9 cellular contexts compared by ENCODE assay signal in the genomic region with DNA sequence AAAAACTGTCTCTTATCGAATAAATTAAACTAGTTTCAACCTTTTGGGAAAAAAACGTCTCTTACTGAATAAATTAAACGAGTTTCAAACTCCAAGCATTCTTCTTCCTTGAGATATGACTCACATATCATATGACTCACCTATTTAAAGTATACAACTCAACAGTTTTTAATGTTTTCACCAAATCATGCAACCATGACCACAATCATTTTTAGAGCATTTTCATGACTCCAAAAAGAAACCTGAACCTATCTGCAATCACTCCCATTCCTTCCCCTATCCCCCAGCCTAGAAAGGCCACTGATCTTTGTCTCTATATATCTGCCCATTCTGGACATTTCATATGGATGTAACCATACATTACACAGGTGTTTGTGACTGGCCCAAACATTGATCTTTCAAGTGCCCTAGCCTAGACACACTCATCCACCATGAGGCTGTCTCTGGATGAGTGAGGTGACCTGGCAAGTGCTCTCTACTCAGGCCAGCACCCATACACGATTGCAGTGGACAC.
DNase-seq lines count a peak whose midpoint lies in the region; ATAC-seq, FAIRE-seq and TF ChIP-seq lines count a peak whose summit lies in the region.
"Had no signal": no experiment of that assay in that cellular context is flagged by ENCODE, and none has a peak within 500 bp of the region (broad histone marks: within the 10 kb centered on the region; RNA-seq: fewer than 3 reads in every experiment).

No MANE protein-coding gene starts in this region.

- H3K4me3 ChIP-seq in Loucy (ENCODE audit: low read length, poor library complexity, severe bottlenecking) (peak overlapping the region; percentile 30), mammary epithelial cell (replicated peaks in 1 of 3; ENCODE audit: insufficient read depth in 1 of 3, low read depth in 2 of 3, low read length in 3 of 3) (no peak overlapping the region), gastroesophageal sphincter (no peak overlapping the region)

- H3K36me3 ChIP-seq in Loucy (ENCODE audit: insufficient read depth, low read length) (peaks cover 15% of the 10 kb centered on the region; the same call in 1 of the 2 replicates), mammary epithelial cell (ENCODE audit: insufficient read depth, low read length) (no peaks in the 10 kb centered on the region), gastroesophageal sphincter (peaks cover 0 to 14% of the 10 kb centered on the region in 2 donors)

- in situ Hi-C loops in mammary epithelial cell (cut with MboI; ENCODE audit: low sequenced_read_pairs in 2 of 2), result loop anchor here in 1 of 2 donors (25.0 kb wide), 1 partner anchor 612 kb away; no protein-coding TSS in a partner anchor

- peaks cover 72% of the 10 kb centered on the region for H3K79me2 ChIP-seq in Loucy (ENCODE audit: insufficient read depth, low read length)
- H3K79me2 ChIP-seq in mammary epithelial cell (ENCODE audit: insufficient read depth, low read length), result no peaks in the 10 kb centered on the region
- H3K79me2 ChIP-seq: parathyroid adenoma had no signal

- H3K9me3 ChIP-seq in Loucy (ENCODE audit: insufficient read depth, low read depth, low read length) (no peaks in the 10 kb centered on the region), mammary epithelial cell (replicated peaks; ENCODE audit: insufficient read depth, low read length) (no peaks in the 10 kb centered on the region), gastroesophageal sphincter (no peaks in the 10 kb centered on the region)

- H2AFZ ChIP-seq in Loucy (ENCODE audit: low read length), result no peak overlapping the region
- H2AFZ ChIP-seq in mammary epithelial cell (ENCODE audit: low read depth, low read length), result no peak overlapping the region
- H2AFZ ChIP-seq: parathyroid adenoma had no signal

- intact Hi-C loops in mammary epithelial cell (cut with micrococcal nuclease), result no loop called here

- WGBS in mammary epithelial cell (ENCODE audit: low coverage, missing lambda C conversion rate), result 83% methylated on average over 4 of the region's 4 CpGs
- 45 to 68% methylated on average over 3 to 4 of the region's 4 CpGs for WGBS in gastroesophageal sphincter (ENCODE audit: low coverage in 1 of 2), 2 donors

- TF ChIP-seq EP300 in gastroesophageal sphincter (IDR thresholded peaks at IDR 0.05), result no peak

- H3K9ac ChIP-seq in Loucy (ENCODE audit: low read depth, low read length, poor library complexity, severe bottlenecking) (no peak overlapping the region), mammary epithelial cell (ENCODE audit: insufficient read depth, low read length) (no peak overlapping the region)
- H3K9ac ChIP-seq: parathyroid adenoma had no signal

- H3K27me3 ChIP-seq in Loucy (ENCODE audit: insufficient read depth, low read length, poor library complexity, severe bottlenecking), result no peaks in the 10 kb centered on the region
- no peaks in the 10 kb centered on the region for H3K27me3 ChIP-seq in mammary epithelial cell (ENCODE audit: insufficient read depth, low read length)
- H3K27me3 ChIP-seq in gastroesophageal sphincter, result no peaks in the 10 kb centered on the region

- H3K4me1 ChIP-seq in Loucy (ENCODE audit: insufficient read depth, low read length, poor library complexity, severe bottlenecking), result peaks cover 56% of the 10 kb centered on the region
- peaks cover 5% of the 10 kb centered on the region for H3K4me1 ChIP-seq in mammary epithelial cell (ENCODE audit: insufficient read depth, low read length)
- peaks cover 0 to 9% (median 0%) of the 10 kb centered on the region in 3 donors for H3K4me1 ChIP-seq in gastroesophageal sphincter

- TF ChIP-seq POLR2A in GM12892 (IDR thresholded peaks at IDR 0.05; ENCODE audit: low read depth, low read length) (no peak), gastroesophageal sphincter (IDR thresholded peaks at IDR 0.05) (no peak)

- CTCF ChIA-PET in mammary epithelial cell (lab: Charles Lee; ENCODE audit: low non-redundant PET), result no interaction called here

- dilution Hi-C loops in mammary epithelial cell (cut with HindIII; ENCODE audit: low sequenced_read_pairs), result loop anchor here (5.0 kb wide), 1 partner anchor 98 kb away; no protein-coding TSS in a partner anchor

- peaks cover 21% of the 10 kb centered on the region for H4K20me1 ChIP-seq in Loucy (ENCODE audit: insufficient read depth, low read length, poor library complexity, severe bottlenecking)
- H4K20me1 ChIP-seq in mammary epithelial cell (ENCODE audit: insufficient read depth, low read length), result no peaks in the 10 kb centered on the region

- H3K27ac ChIP-seq in mammary epithelial cell (ENCODE audit: insufficient read depth, low read depth, low read length) (no peak overlapping the region), gastroesophageal sphincter (no peak overlapping the region)
- H3K27ac ChIP-seq: parathyroid adenoma had no signal

- no peak for TF ChIP-seq CTCF in Loucy (conservative IDR thresholded peaks at IDR 0.05; ENCODE audit: low read length)
- TF ChIP-seq CTCF in mammary epithelial cell (conservative IDR thresholded peaks at IDR 0.05 in 1 of 2, IDR thresholded peaks at IDR 0.05 in 1 of 2; ENCODE audit: extremely low read depth in 1 of 2, insufficient read depth in 1 of 2, low read depth in 1 of 2, low read length in 2 of 2), result no peak
- TF ChIP-seq CTCF in gastroesophageal sphincter (IDR thresholded peaks at IDR 0.05), result no peak

- no TSS peak for BruUV-seq in mammary epithelial cell (replicated peaks; lab: Mats Ljungman, UMichigan)

- DNase-seq in GM12892 (ENCODE audit: insufficient read length) (no peak), mammary epithelial cell (peak; percentile 41), renal cortical epithelial cell (ENCODE audit: low read depth) (peak; percentile 93)
- DNase-seq in stimulated activated CD4-positive, alpha-beta T cell treated with anti-CD3 and anti-CD28 coated beads, Interleukin-4, amount 100 ng/mL, for 1 hour, result no peak
- DNase-seq in activated CD4-positive, CD25-positive, alpha-beta regulatory T cell (lab: John Stamatoyannopoulos, UW), result no peak

- H3F3A ChIP-seq in Loucy (ENCODE audit: low read depth), result peaks cover 4% of the 10 kb centered on the region; the same call in 1 of the 2 replicates

- peak; percentile 61 for FAIRE-seq in GM12892 (lab: Jason Lieb, UNC)

- H3K4me2 ChIP-seq in Loucy (ENCODE audit: low read depth, low read length, poor library complexity, severe bottlenecking) (peak overlapping the region; percentile 39), mammary epithelial cell (ENCODE audit: insufficient read depth, low read depth, low read length) (no peak overlapping the region)

- H3K9me2 ChIP-seq in Loucy (replicated peaks; ENCODE audit: low read depth, low read length), result no peaks in the 10 kb centered on the region

- no peak for ATAC-seq in HG02973 (IDR thresholded peaks at IDR 0.05; ENCODE audit: unreplicated experiment)
- no peak for ATAC-seq in gastroesophageal sphincter

Comparison
In these comparisons a context has a peak if more than half of its experiments do, and no peak if none do; other contexts are left out.
1. DNase-seq: peak in mammary epithelial cell (single experiment) and renal cortical epithelial cell (single experiment); none in GM12892 (single experiment), stimulated activated CD4-positive, alpha-beta T cell treated with anti-CD3 and anti-CD28 coated beads, Interleukin-4, amount 100 ng/mL, for 1 hour (single experiment) and activated CD4-positive, CD25-positive, alpha-beta regulatory T cell (0 of 4).